1 cellular context compared by ENCODE assay signal in the genomic region with DNA sequence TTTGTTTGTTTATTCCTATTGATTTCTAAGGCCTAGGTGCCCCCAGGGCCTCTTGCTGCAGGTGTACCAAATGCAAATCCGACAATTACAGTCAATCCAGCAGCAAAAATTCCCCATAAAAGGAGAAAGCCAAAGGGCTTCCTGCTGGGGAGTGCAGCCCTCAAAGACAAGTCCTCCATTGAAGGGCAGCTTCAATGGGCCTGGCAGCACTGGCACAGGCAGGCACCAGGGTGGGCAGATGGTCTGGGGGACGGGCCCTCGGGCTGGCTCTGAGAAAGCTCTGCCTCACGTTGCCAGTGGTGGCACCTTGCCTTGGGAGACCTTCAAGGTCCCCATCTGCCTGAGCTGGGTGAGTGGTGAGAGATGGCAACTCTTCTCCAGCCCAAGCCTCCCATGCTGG.
TF ChIP-seq lines count a peak whose summit lies in the region.

No MANE protein-coding gene starts in this region.

TF ChIP-seq in HepG2, 621 proteins besides CTCF, POLR2A, EP300 and RAD21 (continued from another document):
- no peak for TF ChIP-seq ZBTB34 (CRISPR knock-in tag; IDR thresholded peaks at IDR 0.05)
- no peak for TF ChIP-seq ZSCAN5A (CRISPR knock-in tag; IDR thresholded peaks at IDR 0.05; ENCODE audit: borderline replicate concordance)
